In the genomic region with DNA sequence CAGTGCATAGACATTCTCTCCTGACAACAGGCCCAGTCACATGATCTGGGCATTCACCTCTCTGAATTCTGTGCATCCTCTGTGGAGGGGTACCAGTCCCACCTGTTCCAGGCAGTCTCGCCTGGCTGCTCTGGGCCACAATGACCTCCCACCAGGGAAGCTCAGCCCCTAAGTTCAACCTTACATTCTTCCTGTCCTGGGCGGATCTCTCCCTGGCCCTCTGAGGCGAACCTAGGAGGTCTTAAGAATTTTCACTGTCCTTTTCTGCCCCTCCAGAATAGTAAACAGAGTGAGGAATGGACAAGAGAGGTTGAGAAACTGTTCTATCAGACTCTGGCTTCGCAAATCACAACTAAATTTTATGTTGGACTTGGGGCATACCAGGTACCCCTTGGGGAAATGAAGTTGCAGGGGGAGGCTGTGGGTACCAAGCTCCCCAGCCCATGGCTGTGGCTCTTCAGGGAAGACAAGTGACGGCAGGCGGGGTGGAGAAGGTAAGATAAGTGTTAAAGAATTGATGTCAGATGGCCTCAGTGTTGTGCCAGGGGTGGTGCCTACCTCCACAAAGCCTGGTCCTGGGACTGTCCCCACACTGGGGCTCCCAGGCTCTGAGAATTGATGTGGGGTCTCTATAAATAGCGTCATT, we compare ENCODE assay signal across 16 cellular contexts.
"Had no signal": no experiment of that assay in that cellular context is flagged by ENCODE, and none has a peak within 500 bp of the region (broad histone marks: within the 10 kb centered on the region; RNA-seq: fewer than 3 reads in every experiment).

No MANE protein-coding gene starts in this region.

- H3K36me3 Mint-ChIP-seq: natural killer cell treated with Interleukin-12 subunit alpha and Interleukin-12 subunit beta and Interleukin-15 and Interleukin-18, amount 100 ng/mL, for 72 hours had no signal

- H3K27ac ChIP-seq: dorsolateral prefrontal cortex, gastroesophageal sphincter, psoas muscle, thyroid gland, vagina, WERI-Rb-1 had no signal

- H3K4me3 ChIP-seq: dorsolateral prefrontal cortex, gastroesophageal sphincter, psoas muscle, thyroid gland, vagina had no signal

- DNase-seq: activated CD4-positive, alpha-beta T cell treated with anti-CD3 and anti-CD28 coated beads for 4 hours; activated CD8-positive, alpha-beta T cell treated with anti-CD3 and anti-CD28 coated beads, Interleukin-2, amount 10 ng/mL, durations not matched to agents 7 days and 5 days; aorta; mesendoderm; nucleus accumbens; psoas muscle; stimulated activated CD4-positive, alpha-beta T cell treated with anti-CD3 and anti-CD28 coated beads, Interleukin-12 subunit alpha, Interleukin-12 subunit beta, amount 100 ng/mL, for 4 hours; stimulated activated CD4-positive, alpha-beta T cell treated with anti-CD3 and anti-CD28 coated beads, Interleukin-2, amount 100 ng/mL, for 24 hours; thyroid gland; WERI-Rb-1 had no signal

- H3K27ac Mint-ChIP-seq: activated CD8-positive, alpha-beta T cell treated with anti-CD3 and anti-CD28 coated beads, Interleukin-2, amount 10 ng/mL, durations not matched to agents 7 days and 5 days; natural killer cell treated with Interleukin-12 subunit alpha and Interleukin-12 subunit beta and Interleukin-15 and Interleukin-18, amount 100 ng/mL, for 72 hours; T-helper 1 cell treated with Interleukin-12 subunit alpha and Interleukin-12 subunit beta and Interleukin-4 antibody, amounts not matched to agents 30 μg/mL and 1 μg/mL, for 36 hours had no signal

- FAIRE-seq: endometrium had no signal

- H3K9me3 ChIP-seq: gastroesophageal sphincter, psoas muscle, thyroid gland, vagina had no signal

- H3K36me3 ChIP-seq: gastroesophageal sphincter, thyroid gland, vagina, WERI-Rb-1 had no signal

- H3K4me1 ChIP-seq: vagina had no signal

- H3K4me3 Mint-ChIP-seq: activated CD8-positive, alpha-beta T cell treated with anti-CD3 and anti-CD28 coated beads, Interleukin-2, amount 10 ng/mL, durations not matched to agents 7 days and 5 days; natural killer cell treated with Interleukin-12 subunit alpha and Interleukin-12 subunit beta and Interleukin-15 and Interleukin-18, amount 100 ng/mL, for 72 hours; T-helper 1 cell treated with Interleukin-12 subunit alpha and Interleukin-12 subunit beta and Interleukin-4 antibody, amounts not matched to agents 30 μg/mL and 1 μg/mL, for 36 hours had no signal

- H3K27me3 ChIP-seq: thyroid gland, vagina had no signal

- H3K9me3 Mint-ChIP-seq: natural killer cell treated with Interleukin-12 subunit alpha and Interleukin-12 subunit beta and Interleukin-15 and Interleukin-18, amount 100 ng/mL, for 72 hours; T-helper 1 cell treated with Interleukin-12 subunit alpha and Interleukin-12 subunit beta and Interleukin-4 antibody, amounts not matched to agents 30 μg/mL and 1 μg/mL, for 36 hours had no signal
